1 cellular context compared by ENCODE assay signal in the genomic region with DNA sequence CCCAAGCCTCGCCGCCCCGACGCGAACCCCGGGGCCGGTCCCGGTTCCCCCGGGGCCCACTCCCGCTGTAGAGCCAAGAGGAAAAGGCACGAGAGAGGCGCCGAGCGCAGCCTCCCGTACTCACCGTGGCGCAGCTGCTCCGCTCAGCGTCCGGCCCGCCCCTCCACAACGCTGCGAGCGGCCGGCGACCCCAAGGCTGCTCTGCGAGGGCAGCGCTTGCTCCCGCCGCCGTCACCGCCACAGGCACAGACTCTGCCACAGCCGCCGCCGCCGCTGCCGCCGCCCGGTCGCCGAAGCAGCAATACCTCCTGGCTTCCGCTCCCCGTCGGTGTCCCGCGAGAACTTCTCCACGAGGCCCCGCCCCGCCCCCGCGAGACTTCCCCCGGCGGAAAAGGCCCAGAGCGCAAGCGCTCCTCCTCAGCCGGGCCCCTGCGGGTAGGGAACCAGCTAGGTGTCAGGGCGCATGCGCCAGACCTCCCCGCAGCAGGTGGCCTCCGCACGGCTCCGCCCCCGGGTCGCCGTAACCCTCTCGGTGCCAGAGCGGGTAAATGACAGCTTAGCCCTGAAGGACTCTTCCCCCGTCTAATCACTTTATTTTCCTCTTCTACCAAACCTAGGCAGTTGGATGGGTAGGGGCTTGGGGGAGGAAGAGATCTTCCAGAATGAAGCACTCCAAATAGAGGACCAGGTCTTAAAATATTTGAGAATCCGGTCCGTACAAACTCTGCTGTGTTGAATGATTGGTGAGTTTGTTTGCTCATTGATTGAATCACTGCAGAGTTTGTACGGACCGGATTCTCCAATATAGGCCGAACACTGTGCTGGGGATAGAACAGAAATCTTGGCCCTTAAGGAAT.
A peak's percentile ranks its signal among the peaks of the same experiment; 100 is the strongest.
TF ChIP-seq lines count a peak whose summit lies in the region.

Gene GRB2, minus strand, starts transcription at position 314 of the 857 bp plus-strand sequence. CDS start 12,050 bp downstream, outside the sequence.

TF ChIP-seq in HepG2, 621 proteins besides CTCF, POLR2A, EP300 and RAD21 (continued from another document and continues in another):
- TF ChIP-seq, protein P1, sequence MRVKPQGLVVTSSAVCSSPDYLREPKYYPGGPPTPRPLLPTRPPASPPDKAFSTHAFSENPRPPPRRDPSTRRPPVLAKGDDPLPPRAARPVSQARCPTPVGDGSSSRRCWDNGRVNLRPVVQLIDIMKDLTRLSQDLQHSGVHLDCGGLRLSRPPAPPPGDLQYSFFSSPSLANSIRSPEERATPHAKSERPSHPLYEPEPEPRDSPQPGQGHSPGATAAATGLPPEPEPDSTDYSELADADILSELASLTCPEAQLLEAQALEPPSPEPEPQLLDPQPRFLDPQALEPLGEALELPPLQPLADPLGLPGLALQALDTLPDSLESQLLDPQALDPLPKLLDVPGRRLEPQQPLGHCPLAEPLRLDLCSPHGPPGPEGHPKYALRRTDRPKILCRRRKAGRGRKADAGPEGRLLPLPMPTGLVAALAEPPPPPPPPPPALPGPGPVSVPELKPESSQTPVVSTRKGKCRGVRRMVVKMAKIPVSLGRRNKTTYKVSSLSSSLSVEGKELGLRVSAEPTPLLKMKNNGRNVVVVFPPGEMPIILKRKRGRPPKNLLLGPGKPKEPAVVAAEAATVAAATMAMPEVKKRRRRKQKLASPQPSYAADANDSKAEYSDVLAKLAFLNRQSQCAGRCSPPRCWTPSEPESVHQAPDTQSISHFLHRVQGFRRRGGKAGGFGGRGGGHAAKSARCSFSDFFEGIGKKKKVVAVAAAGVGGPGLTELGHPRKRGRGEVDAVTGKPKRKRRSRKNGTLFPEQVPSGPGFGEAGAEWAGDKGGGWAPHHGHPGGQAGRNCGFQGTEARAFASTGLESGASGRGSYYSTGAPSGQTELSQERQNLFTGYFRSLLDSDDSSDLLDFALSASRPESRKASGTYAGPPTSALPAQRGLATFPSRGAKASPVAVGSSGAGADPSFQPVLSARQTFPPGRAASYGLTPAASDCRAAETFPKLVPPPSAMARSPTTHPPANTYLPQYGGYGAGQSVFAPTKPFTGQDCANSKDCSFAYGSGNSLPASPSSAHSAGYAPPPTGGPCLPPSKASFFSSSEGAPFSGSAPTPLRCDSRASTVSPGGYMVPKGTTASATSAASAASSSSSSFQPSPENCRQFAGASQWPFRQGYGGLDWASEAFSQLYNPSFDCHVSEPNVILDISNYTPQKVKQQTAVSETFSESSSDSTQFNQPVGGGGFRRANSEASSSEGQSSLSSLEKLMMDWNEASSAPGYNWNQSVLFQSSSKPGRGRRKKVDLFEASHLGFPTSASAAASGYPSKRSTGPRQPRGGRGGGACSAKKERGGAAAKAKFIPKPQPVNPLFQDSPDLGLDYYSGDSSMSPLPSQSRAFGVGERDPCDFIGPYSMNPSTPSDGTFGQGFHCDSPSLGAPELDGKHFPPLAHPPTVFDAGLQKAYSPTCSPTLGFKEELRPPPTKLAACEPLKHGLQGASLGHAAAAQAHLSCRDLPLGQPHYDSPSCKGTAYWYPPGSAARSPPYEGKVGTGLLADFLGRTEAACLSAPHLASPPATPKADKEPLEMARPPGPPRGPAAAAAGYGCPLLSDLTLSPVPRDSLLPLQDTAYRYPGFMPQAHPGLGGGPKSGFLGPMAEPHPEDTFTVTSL (CRISPR knock-in tag; IDR thresholded peaks at IDR 0.05; ENCODE audit: borderline replicate concordance), result no peak; the same call in 1 of the 2 replicates
- TF ChIP-seq SIX4 (CRISPR knock-in tag; IDR thresholded peaks at IDR 0.05) (no peak), ZNF768 (CRISPR knock-in tag; IDR thresholded peaks at IDR 0.05) (peak; percentile 56; the same call in 1 of the 2 replicates), TCF7L2 (IDR thresholded peaks at IDR 0.05; ENCODE audit: low read depth, low read length) (no peak), ZNF263 (CRISPR knock-in tag; IDR thresholded peaks at IDR 0.05) (peak; percentile 27; the same call in 1 of the 2 replicates), AKNA (CRISPR knock-in tag; IDR thresholded peaks at IDR 0.05; ENCODE audit: borderline replicate concordance) (no peak), SUZ12 (IDR thresholded peaks at IDR 0.05; ENCODE audit: low read depth, low read length) (no peak), JUND (CRISPR knock-in tag; IDR thresholded peaks at IDR 0.05) (no peak), THYN1 (CRISPR knock-in tag; IDR thresholded peaks at IDR 0.05; ENCODE audit: borderline replicate concordance, low read depth) (no peak), ZNF780A (CRISPR knock-in tag; IDR thresholded peaks at IDR 0.05) (no peak), NCOA2 (CRISPR knock-in tag; IDR thresholded peaks at IDR 0.05) (peak; percentile 19; the same call in 1 of the 2 replicates), HNF4G (IDR thresholded peaks at IDR 0.05; ENCODE audit: borderline replicate concordance, low read depth, low read length) (no peak; the same call in 1 of the 2 replicates), HNF4G (CRISPR knock-in tag; IDR thresholded peaks at IDR 0.05; ENCODE audit: borderline replicate concordance, low read depth) (no peak), CBX5 (CRISPR knock-in tag; IDR thresholded peaks at IDR 0.05; ENCODE audit: borderline replicate concordance) (no peak), ELF1 (CRISPR knock-in tag; IDR thresholded peaks at IDR 0.05) (peak; percentile 87), SAP130 (CRISPR knock-in tag; IDR thresholded peaks at IDR 0.05; ENCODE audit: low read depth) (peak; percentile 89), CC2D1A (CRISPR knock-in tag; IDR thresholded peaks at IDR 0.05) (0 out of 2 replicates have a peak, but pooled peaks have one; percentile 21), ZNF275 (CRISPR knock-in tag; IDR thresholded peaks at IDR 0.05; ENCODE audit: borderline replicate concordance) (no peak; the same call in none of the 2 replicates), SYNCRIP (IDR thresholded peaks at IDR 0.05; ENCODE audit: insufficient read depth, low read depth, low read length) (no peak), ZNF256 (CRISPR knock-in tag; conservative IDR thresholded peaks at IDR 0.05) (no peak), ZNF441 (CRISPR knock-in tag; IDR thresholded peaks at IDR 0.05; ENCODE audit: borderline replicate concordance) (no peak), TAF1 (CRISPR knock-in tag; IDR thresholded peaks at IDR 0.05) (peak; percentile 92), ZNF83 (CRISPR knock-in tag; IDR thresholded peaks at IDR 0.05; ENCODE audit: borderline replicate concordance) (peak; percentile 44; the same call in 1 of the 2 replicates), U2AF1 (optimal IDR thresholded peaks at IDR 0.05; ENCODE audit: low read depth, low read length) (no peak), NR1H2 (CRISPR knock-in tag; IDR thresholded peaks at IDR 0.05; ENCODE audit: borderline replicate concordance, low read depth) (no peak), ZNF33A (CRISPR knock-in tag; IDR thresholded peaks at IDR 0.05; ENCODE audit: borderline replicate concordance) (no peak), ZSCAN12 (CRISPR knock-in tag; IDR thresholded peaks at IDR 0.05) (no peak)
- TF ChIP-seq, protein P2, sequence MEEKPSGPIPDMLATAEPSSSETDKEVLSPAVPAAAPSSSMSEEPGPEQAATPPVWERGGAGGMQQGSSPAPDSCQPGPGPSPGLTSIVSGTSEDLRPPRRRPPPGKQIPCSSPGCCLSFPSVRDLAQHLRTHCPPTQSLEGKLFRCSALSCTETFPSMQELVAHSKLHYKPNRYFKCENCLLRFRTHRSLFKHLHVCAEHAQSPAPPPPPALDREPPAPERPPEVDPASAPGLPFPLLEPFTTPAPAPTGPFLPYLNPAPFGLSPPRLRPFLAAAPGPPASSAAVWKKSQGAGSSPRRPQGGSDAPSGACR (CRISPR knock-in tag; IDR thresholded peaks at IDR 0.05), result peak; percentile 77; the same call in 1 of the 2 replicates
- TF ChIP-seq, protein P3, sequence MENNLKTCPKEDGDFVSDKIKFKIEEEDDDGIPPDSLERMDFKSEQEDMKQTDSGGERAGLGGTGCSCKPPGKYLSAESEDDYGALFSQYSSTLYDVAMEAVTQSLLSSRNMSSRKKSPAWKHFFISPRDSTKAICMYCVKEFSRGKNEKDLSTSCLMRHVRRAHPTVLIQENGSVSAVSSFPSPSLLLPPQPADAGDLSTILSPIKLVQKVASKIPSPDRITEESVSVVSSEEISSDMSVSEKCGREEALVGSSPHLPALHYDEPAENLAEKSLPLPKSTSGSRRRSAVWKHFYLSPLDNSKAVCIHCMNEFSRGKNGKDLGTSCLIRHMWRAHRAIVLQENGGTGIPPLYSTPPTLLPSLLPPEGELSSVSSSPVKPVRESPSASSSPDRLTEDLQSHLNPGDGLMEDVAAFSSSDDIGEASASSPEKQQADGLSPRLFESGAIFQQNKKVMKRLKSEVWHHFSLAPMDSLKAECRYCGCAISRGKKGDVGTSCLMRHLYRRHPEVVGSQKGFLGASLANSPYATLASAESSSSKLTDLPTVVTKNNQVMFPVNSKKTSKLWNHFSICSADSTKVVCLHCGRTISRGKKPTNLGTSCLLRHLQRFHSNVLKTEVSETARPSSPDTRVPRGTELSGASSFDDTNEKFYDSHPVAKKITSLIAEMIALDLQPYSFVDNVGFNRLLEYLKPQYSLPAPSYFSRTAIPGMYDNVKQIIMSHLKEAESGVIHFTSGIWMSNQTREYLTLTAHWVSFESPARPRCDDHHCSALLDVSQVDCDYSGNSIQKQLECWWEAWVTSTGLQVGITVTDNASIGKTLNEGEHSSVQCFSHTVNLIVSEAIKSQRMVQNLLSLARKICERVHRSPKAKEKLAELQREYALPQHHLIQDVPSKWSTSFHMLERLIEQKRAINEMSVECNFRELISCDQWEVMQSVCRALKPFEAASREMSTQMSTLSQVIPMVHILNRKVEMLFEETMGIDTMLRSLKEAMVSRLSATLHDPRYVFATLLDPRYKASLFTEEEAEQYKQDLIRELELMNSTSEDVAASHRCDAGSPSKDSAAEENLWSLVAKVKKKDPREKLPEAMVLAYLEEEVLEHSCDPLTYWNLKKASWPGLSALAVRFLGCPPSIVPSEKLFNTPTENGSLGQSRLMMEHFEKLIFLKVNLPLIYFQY (CRISPR knock-in tag; IDR thresholded peaks at IDR 0.05; ENCODE audit: borderline replicate concordance), result 0 out of 2 replicates have a peak, but pooled peaks have one; percentile 57
- TF ChIP-seq, protein P4, sequence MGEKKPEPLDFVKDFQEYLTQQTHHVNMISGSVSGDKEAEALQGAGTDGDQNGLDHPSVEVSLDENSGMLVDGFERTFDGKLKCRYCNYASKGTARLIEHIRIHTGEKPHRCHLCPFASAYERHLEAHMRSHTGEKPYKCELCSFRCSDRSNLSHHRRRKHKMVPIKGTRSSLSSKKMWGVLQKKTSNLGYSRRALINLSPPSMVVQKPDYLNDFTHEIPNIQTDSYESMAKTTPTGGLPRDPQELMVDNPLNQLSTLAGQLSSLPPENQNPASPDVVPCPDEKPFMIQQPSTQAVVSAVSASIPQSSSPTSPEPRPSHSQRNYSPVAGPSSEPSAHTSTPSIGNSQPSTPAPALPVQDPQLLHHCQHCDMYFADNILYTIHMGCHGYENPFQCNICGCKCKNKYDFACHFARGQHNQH (CRISPR knock-in tag; IDR thresholded peaks at IDR 0.05), result peak; percentile 89
- TF ChIP-seq, protein P5, sequence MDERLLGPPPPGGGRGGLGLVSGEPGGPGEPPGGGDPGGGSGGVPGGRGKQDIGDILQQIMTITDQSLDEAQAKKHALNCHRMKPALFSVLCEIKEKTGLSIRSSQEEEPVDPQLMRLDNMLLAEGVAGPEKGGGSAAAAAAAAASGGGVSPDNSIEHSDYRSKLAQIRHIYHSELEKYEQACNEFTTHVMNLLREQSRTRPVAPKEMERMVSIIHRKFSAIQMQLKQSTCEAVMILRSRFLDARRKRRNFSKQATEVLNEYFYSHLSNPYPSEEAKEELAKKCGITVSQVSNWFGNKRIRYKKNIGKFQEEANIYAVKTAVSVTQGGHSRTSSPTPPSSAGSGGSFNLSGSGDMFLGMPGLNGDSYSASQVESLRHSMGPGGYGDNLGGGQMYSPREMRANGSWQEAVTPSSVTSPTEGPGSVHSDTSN (CRISPR knock-in tag; IDR thresholded peaks at IDR 0.05), result no peak
- TF ChIP-seq, protein P6, sequence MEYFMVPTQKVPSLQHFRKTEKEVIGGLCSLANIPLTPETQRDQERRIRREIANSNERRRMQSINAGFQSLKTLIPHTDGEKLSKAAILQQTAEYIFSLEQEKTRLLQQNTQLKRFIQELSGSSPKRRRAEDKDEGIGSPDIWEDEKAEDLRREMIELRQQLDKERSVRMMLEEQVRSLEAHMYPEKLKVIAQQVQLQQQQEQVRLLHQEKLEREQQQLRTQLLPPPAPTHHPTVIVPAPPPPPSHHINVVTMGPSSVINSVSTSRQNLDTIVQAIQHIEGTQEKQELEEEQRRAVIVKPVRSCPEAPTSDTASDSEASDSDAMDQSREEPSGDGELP (IDR thresholded peaks at IDR 0.05; ENCODE audit: borderline replicate concordance, low read depth), result peak; percentile 75
